ENCODE assay signal across 1 cellular context in genomic region chr10:91525939-91526712, GRCh38.
TF ChIP-seq lines count a peak whose summit lies in the region.

No MANE protein-coding gene starts in this region.

TF ChIP-seq in IMR-90, 13 proteins besides CTCF, POLR2A, EP300 and RAD21:
- TF ChIP-seq CHD1 (IDR thresholded peaks at IDR 0.05; ENCODE audit: low read depth, low read length) (no peak), SMC3 (IDR thresholded peaks at IDR 0.05; ENCODE audit: low read depth, low read length) (no peak), FOS (IDR thresholded peaks at IDR 0.05; ENCODE audit: low read depth, low read length) (no peak), RCOR1 (IDR thresholded peaks at IDR 0.05; ENCODE audit: insufficient replicate concordance, low read length) (no peak), MAZ (IDR thresholded peaks at IDR 0.05; ENCODE audit: borderline replicate concordance, low read depth, low read length) (no peak), RFX5 (IDR thresholded peaks at IDR 0.05; ENCODE audit: low read depth, low read length) (no peak), USF2 (IDR thresholded peaks at IDR 0.05; ENCODE audit: low read depth, low read length) (no peak), BHLHE40 (IDR thresholded peaks at IDR 0.05; ENCODE audit: low read depth, low read length) (no peak), MXI1 (IDR thresholded peaks at IDR 0.05; ENCODE audit: borderline replicate concordance, low read depth, low read length) (no peak), CEBPB (IDR thresholded peaks at IDR 0.05; ENCODE audit: low read depth, low read length) (no peak)
